Comparison of ENCODE assay signal across 10 cellular contexts in genomic region chr6:45156075-45156474, GRCh38.
DNase-seq lines count a peak whose midpoint lies in the region; ATAC-seq and TF ChIP-seq lines count a peak whose summit lies in the region.
"Had no signal": no experiment of that assay in that cellular context is flagged by ENCODE, and none has a peak within 500 bp of the region (broad histone marks: within the 10 kb centered on the region; RNA-seq: fewer than 3 reads in every experiment).

No MANE protein-coding gene starts in this region.

- peak; percentile 98 for ATAC-seq in GM18508 (IDR thresholded peaks at IDR 0.05; ENCODE audit: insufficient read depth, unreplicated experiment)
- ATAC-seq in HG03135 (IDR thresholded peaks at IDR 0.05; ENCODE audit: unreplicated experiment) = peak; percentile 97

- DNase-seq in GM20000 (ENCODE audit: low spot score) (peak; percentile 51), Peyer's patch (no peak), NCI-H524 (lab: John Stamatoyannopoulos, UW) (no peak), cerebellum (ENCODE audit: low spot score) (no peak)
- peak; percentile 36 for DNase-seq in activated T-helper 2 cell treated with anti-CD3 and anti-CD28 coated beads, Interferon-gamma antibody, Interleukin-2, Interleukin-4, amounts not matched to agents 10 μg/mL and 5 μg/mL and 100 μg/mL, durations not matched to agents 14 hours and 24 hours and 36 hours (ENCODE audit: low spot score)
- no peak for DNase-seq in activated CD8-positive, alpha-beta memory T cell treated with anti-CD3 and anti-CD28 coated beads for 24 hours
- DNase-seq: cerebellar nuclear complex, NCI-H1105 had no signal

- H3K9me3 Mint-ChIP-seq in activated T-helper 2 cell treated with anti-CD3 and anti-CD28 coated beads, Interferon-gamma antibody, Interleukin-2, Interleukin-4, amounts not matched to agents 10 μg/mL and 5 μg/mL and 100 μg/mL, durations not matched to agents 14 hours and 24 hours and 36 hours = peaks cover 44% of the 10 kb centered on the region

- no peaks in the 10 kb centered on the region for H3K27me3 Mint-ChIP-seq in activated T-helper 2 cell treated with anti-CD3 and anti-CD28 coated beads, Interferon-gamma antibody, Interleukin-2, Interleukin-4, amounts not matched to agents 10 μg/mL and 5 μg/mL and 100 μg/mL, durations not matched to agents 14 hours and 24 hours and 36 hours (ENCODE audit: low read depth)

- H3K36me3 ChIP-seq in Peyer's patch = no peaks in the 10 kb centered on the region

- no peak overlapping the region for H3K4me3 Mint-ChIP-seq in activated T-helper 2 cell treated with anti-CD3 and anti-CD28 coated beads, Interferon-gamma antibody, Interleukin-2, Interleukin-4, amounts not matched to agents 10 μg/mL and 5 μg/mL and 100 μg/mL, durations not matched to agents 14 hours and 24 hours and 36 hours (ENCODE audit: low read depth)

- no peak overlapping the region for H3K4me3 ChIP-seq in Peyer's patch

- H3K27ac ChIP-seq in Peyer's patch = no peak overlapping the region

- TF ChIP-seq CTCF in GM20000 (IDR thresholded peaks at IDR 0.05; ENCODE audit: extremely low read depth, missing control alignments) = no peak
- no peak for TF ChIP-seq CTCF in Peyer's patch (IDR thresholded peaks at IDR 0.05)

- H3K27me3 ChIP-seq in Peyer's patch = no peaks in the 10 kb centered on the region

- intact Hi-C loops in activated T-helper 2 cell treated with anti-CD3 and anti-CD28 coated beads, Interferon-gamma antibody, Interleukin-2, Interleukin-4, amounts not matched to agents 10 μg/mL and 5 μg/mL and 100 μg/mL, durations not matched to agents 14 hours and 24 hours and 36 hours (cut with micrococcal nuclease) = loop anchor here (1.0 to 2.0 kb wide), 3 partner anchors 50 to 769 kb away; no protein-coding TSS in a partner anchor

- no peaks in the 10 kb centered on the region for H3K4me1 ChIP-seq in Peyer's patch

- peaks cover 51% of the 10 kb centered on the region for H3K36me3 Mint-ChIP-seq in activated T-helper 2 cell treated with anti-CD3 and anti-CD28 coated beads, Interferon-gamma antibody, Interleukin-2, Interleukin-4, amounts not matched to agents 10 μg/mL and 5 μg/mL and 100 μg/mL, durations not matched to agents 14 hours and 24 hours and 36 hours (ENCODE audit: low read depth)

- no peaks in the 10 kb centered on the region for H3K9me3 ChIP-seq in Peyer's patch

- TF ChIP-seq POLR2A in Peyer's patch (IDR thresholded peaks at IDR 0.05) = no peak

- H3K27ac Mint-ChIP-seq in activated T-helper 2 cell treated with anti-CD3 and anti-CD28 coated beads, Interferon-gamma antibody, Interleukin-2, Interleukin-4, amounts not matched to agents 10 μg/mL and 5 μg/mL and 100 μg/mL, durations not matched to agents 14 hours and 24 hours and 36 hours = peak overlapping the region; percentile 46

- H3K4me1 Mint-ChIP-seq in activated T-helper 2 cell treated with anti-CD3 and anti-CD28 coated beads, Interferon-gamma antibody, Interleukin-2, Interleukin-4, amounts not matched to agents 10 μg/mL and 5 μg/mL and 100 μg/mL, durations not matched to agents 14 hours and 24 hours and 36 hours (ENCODE audit: low read depth) = peaks cover 41% of the 10 kb centered on the region

Comparison
In these comparisons a context has a peak if more than half of its experiments do, and no peak if none do; other contexts are left out.
1. DNase-seq: peak in GM20000 (single experiment) and activated T-helper 2 cell treated with anti-CD3 and anti-CD28 coated beads, Interferon-gamma antibody, Interleukin-2, Interleukin-4, amounts not matched to agents 10 μg/mL and 5 μg/mL and 100 μg/mL, durations not matched to agents 14 hours and 24 hours and 36 hours (single experiment); none in Peyer's patch (0 of 3), NCI-H524 (0 of 2), activated CD8-positive, alpha-beta memory T cell treated with anti-CD3 and anti-CD28 coated beads for 24 hours (single experiment) and cerebellum (single experiment).